ENCODE assay signal across 8 cellular contexts in genomic region chr3:146544929-146545528, GRCh38. TPM values are rescaled to one million over a fixed set of nuclear protein-coding genes. Genes with fewer than 3 reads are reported as not detected.
DNase-seq lines count a peak whose midpoint lies in the region; ATAC-seq and TF ChIP-seq lines count a peak whose summit lies in the region.

No MANE protein-coding gene starts in this region.

- intact Hi-C loops in Right ventricle myocardium superior (cut with DNase I): no loop called here

- peaks cover 51% of the 10 kb centered on the region for H3K4me1 Mint-ChIP-seq in activated naive CD8-positive, alpha-beta T cell treated with anti-CD3 and anti-CD28 coated beads, Interleukin-2, amount 50 U/mL, for 24 hours

- H3K4me1 ChIP-seq in cardiac muscle cell (ENCODE audit: low read depth): no peaks in the 10 kb centered on the region
- H3K4me1 ChIP-seq in liver (ENCODE audit: control insufficient read depth in 4 of 4, insufficient read depth in 4 of 4, low read length in 3 of 4): peaks cover 0 to 19% (median 9%) of the 10 kb centered on the region in 4 donors
- no peaks in the 10 kb centered on the region for H3K4me1 ChIP-seq in urinary bladder (ENCODE audit: insufficient read depth)

- peaks cover 6% of the 10 kb centered on the region for H3K36me3 Mint-ChIP-seq in activated naive CD8-positive, alpha-beta T cell treated with anti-CD3 and anti-CD28 coated beads, Interleukin-2, amount 50 U/mL, for 24 hours (ENCODE audit: low read depth)

- no peaks in the 10 kb centered on the region for H3K9me3 Mint-ChIP-seq in activated naive CD8-positive, alpha-beta T cell treated with anti-CD3 and anti-CD28 coated beads, Interleukin-2, amount 50 U/mL, for 24 hours

- no peaks in the 10 kb centered on the region for H3K9me3 ChIP-seq in cardiac muscle cell (ENCODE audit: low read depth)
- H3K9me3 ChIP-seq in liver (ENCODE audit: control insufficient read depth in 4 of 4, low read length in 3 of 4): no peaks in the 10 kb centered on the region

- H3K4me3 ChIP-seq in cardiac muscle cell (peak overlapping the region; percentile 49), liver (ENCODE audit: low read depth in 1 of 3, low read length in 3 of 3) (peak overlapping the region; percentile 60 to 96 (median 64)), urinary bladder (ENCODE audit: low read depth, low read length) (peak overlapping the region; percentile 80)

- 57% methylated on average over 8 of the region's 8 CpGs for WGBS in liver
- 52% methylated on average over 8 of the region's 8 CpGs for WGBS in urinary bladder

- H3K27me3 ChIP-seq in cardiac muscle cell (no peaks in the 10 kb centered on the region), liver (ENCODE audit: control insufficient read depth in 4 of 4, insufficient read depth in 4 of 4, low read length in 3 of 4) (no peaks in the 10 kb centered on the region)

- H3K27ac Mint-ChIP-seq in activated naive CD8-positive, alpha-beta T cell treated with anti-CD3 and anti-CD28 coated beads, Interleukin-2, amount 50 U/mL, for 24 hours: peak overlapping the region; percentile 83

- ATAC-seq in Right ventricle myocardium superior (ENCODE audit: poor library complexity) (no peak), HG03097 (IDR thresholded peaks at IDR 0.05; ENCODE audit: low FRiP score, unreplicated experiment) (no peak)
- ATAC-seq in activated naive CD8-positive, alpha-beta T cell treated with anti-CD3 and anti-CD28 coated beads, Interleukin-2, amount 50 U/mL, for 24 hours: no peak

- TF ChIP-seq RAD21 in liver (IDR thresholded peaks at IDR 0.05): no peak

- TF ChIP-seq CTCF in cardiac muscle cell (IDR thresholded peaks at IDR 0.05; ENCODE audit: low read depth, low read length) (no peak), liver (IDR thresholded peaks at IDR 0.05; ENCODE audit: low read depth, low read length, missing input control) (no peak)

- peak overlapping the region; percentile 88 for H3K4me3 Mint-ChIP-seq in activated naive CD8-positive, alpha-beta T cell treated with anti-CD3 and anti-CD28 coated beads, Interleukin-2, amount 50 U/mL, for 24 hours

- DNase-seq in cardiac muscle cell (ENCODE audit: low read depth in 1 of 2, low spot score in 1 of 2) (no peak), Right ventricle myocardium superior (no peak), mesenteric fat pad (ENCODE audit: low spot score) (no peak)
- no peak for DNase-seq in activated naive CD8-positive, alpha-beta T cell treated with anti-CD3 and anti-CD28 coated beads, Interleukin-2, amount 50 U/mL, for 24 hours
- DNase-seq in activated CD4-positive, alpha-beta T cell treated with anti-CD3 and anti-CD28 coated beads for 48 hours: no peak

- H3K36me3 ChIP-seq in cardiac muscle cell: no peaks in the 10 kb centered on the region
- no peaks in the 10 kb centered on the region for H3K36me3 ChIP-seq in liver (ENCODE audit: control insufficient read depth in 4 of 4, insufficient read depth in 3 of 4, low read depth in 1 of 4, low read length in 3 of 4)
- no peaks in the 10 kb centered on the region for H3K36me3 ChIP-seq in urinary bladder (ENCODE audit: insufficient read depth)

- H3K27ac ChIP-seq in cardiac muscle cell: peak overlapping the region; percentile 35
- peak overlapping the region; percentile 98 to 99 for H3K27ac ChIP-seq in liver (ENCODE audit: low read depth in 1 of 2, low read length in 2 of 2)
- peak overlapping the region; percentile 90 for H3K27ac ChIP-seq in urinary bladder (ENCODE audit: low read depth)

- no peaks in the 10 kb centered on the region for H3K27me3 Mint-ChIP-seq in activated naive CD8-positive, alpha-beta T cell treated with anti-CD3 and anti-CD28 coated beads, Interleukin-2, amount 50 U/mL, for 24 hours

- H3K9ac ChIP-seq in liver (ENCODE audit: low read depth in 1 of 2, low read length in 2 of 2): peak overlapping the region; percentile 89 to 93

TF ChIP-seq in liver, 16 proteins besides CTCF, POLR2A, EP300 and RAD21:
- TF ChIP-seq REST (IDR thresholded peaks at IDR 0.05) (no peak), MAX (IDR thresholded peaks at IDR 0.05) (no peak)
TF ChIP-seq in liver: peak in this region for 0.

RNA-seq across cellular contexts. Expression of gene PLSCR1, which starts 0.6 kb away (rescaled TPM):
- total RNA-seq in cardiac muscle cell (17.1 and 22.8 TPM in 2 replicates), Right ventricle myocardium superior (26.0 TPM), liver (10 to 100 TPM; 30.2 to 76.4 TPM), urinary bladder (97.8 TPM), mesenteric fat pad (187 TPM)
- polyA plus RNA-seq in cardiac muscle cell (14.1 and 20.3 TPM in 2 replicates), liver (10 to 100 TPM; 31.0 to 37.7 TPM), urinary bladder (51.3 TPM)

Comparison
In these comparisons a context has a peak if more than half of its experiments do, and no peak if none do; other contexts are left out.
1. H3K27ac ChIP-seq: peak in every context shown above with its lines; median percentile 98 in liver; 90 in urinary bladder; 35 in cardiac muscle cell.